Comparison of ENCODE assay signal across 8 cellular contexts in genomic region chr9:35489313-35490154, GRCh38. TPM values are rescaled to one million over a fixed set of nuclear protein-coding genes. Genes with fewer than 3 reads are reported as not detected.
DNase-seq lines count a peak whose midpoint lies in the region; ATAC-seq and TF ChIP-seq lines count a peak whose summit lies in the region.

TSS of gene RUSC2 (plus strand) at chr9:35490111. CDS start at chr9:35546522, 56,411 bp downstream.

- peak within 1 kb of the TSS; percentile 97 for H2AFZ ChIP-seq in neuron (ENCODE audit: low read depth, low read length)

- H3K27me3 ChIP-seq in neuron (ENCODE audit: insufficient read depth, low read length) = no peaks in the 10 kb centered on the region
- H3K27me3 ChIP-seq in tibial artery = no peaks in the 10 kb centered on the region

- peak; percentile 48 to 68 for TF ChIP-seq CTCF in tibial artery (IDR thresholded peaks at IDR 0.05)

- peaks cover 10% of the 10 kb centered on the region for H3K27me3 Mint-ChIP-seq in activated naive CD8-positive, alpha-beta T cell treated with anti-CD3 and anti-CD28 coated beads, Interleukin-2, amount 10 ng/mL, durations not matched to agents 7 days and 5 days

- H3K4me1 ChIP-seq in neuron (ENCODE audit: insufficient read depth, low read length) (no peaks in the 10 kb centered on the region), tibial artery (peaks cover 0 to 26% (median 13%) of the 10 kb centered on the region in 4 donors)

- no peaks in the 10 kb centered on the region for H3K36me3 Mint-ChIP-seq in activated naive CD8-positive, alpha-beta T cell treated with anti-CD3 and anti-CD28 coated beads, Interleukin-2, amount 10 ng/mL, durations not matched to agents 7 days and 5 days

- no peaks in the 10 kb centered on the region for H3K9me3 Mint-ChIP-seq in activated naive CD8-positive, alpha-beta T cell treated with anti-CD3 and anti-CD28 coated beads, Interleukin-2, amount 10 ng/mL, durations not matched to agents 7 days and 5 days

- peak within 1 kb of the TSS; percentile 96 to 99 for H3K27ac ChIP-seq in tibial artery

- H3K4me3 ChIP-seq in neuron (ENCODE audit: low read length) = peak within 1 kb of the TSS; percentile 59
- peak within 1 kb of the TSS; percentile 87 to 98 for H3K4me3 ChIP-seq in tibial artery

- peak within 1 kb of the TSS; percentile 89 for H3K4me3 Mint-ChIP-seq in activated naive CD8-positive, alpha-beta T cell treated with anti-CD3 and anti-CD28 coated beads, Interleukin-2, amount 10 ng/mL, durations not matched to agents 7 days and 5 days

- DNase-seq in GF-D8 (lab: John Stamatoyannopoulos, UW) (peak; percentile 82), LHCN-M2 (ENCODE audit: low read depth) (peak; percentile 87), RPMI7951 (ENCODE audit: low read depth) (peak; percentile 85), glomerular visceral epithelial cell (ENCODE audit: extremely low spot score) (peak; percentile 92), tibial artery (peak; percentile 81 to 93)
- DNase-seq in activated naive CD8-positive, alpha-beta T cell treated with anti-CD3 and anti-CD28 coated beads, Interleukin-2, amount 10 ng/mL, durations not matched to agents 7 days and 5 days = peak; percentile 73

- peak; percentile 72 for ATAC-seq in activated naive CD8-positive, alpha-beta T cell treated with anti-CD3 and anti-CD28 coated beads, Interleukin-2, amount 10 ng/mL, durations not matched to agents 7 days and 5 days (ENCODE audit: low read depth)
- no peak for ATAC-seq in GM18519 (IDR thresholded peaks at IDR 0.05; ENCODE audit: low FRiP score, unreplicated experiment)

- H3K36me3 ChIP-seq in neuron (ENCODE audit: insufficient read depth, low read length) (no peaks in the 10 kb centered on the region), tibial artery (no peaks in the 10 kb centered on the region)

- H3K4me1 Mint-ChIP-seq in activated naive CD8-positive, alpha-beta T cell treated with anti-CD3 and anti-CD28 coated beads, Interleukin-2, amount 10 ng/mL, durations not matched to agents 7 days and 5 days = peaks cover 23% of the 10 kb centered on the region

- peak within 1 kb of the TSS; percentile 69 for H3K27ac Mint-ChIP-seq in activated naive CD8-positive, alpha-beta T cell treated with anti-CD3 and anti-CD28 coated beads, Interleukin-2, amount 10 ng/mL, durations not matched to agents 7 days and 5 days

- intact Hi-C loops in tibial artery (cut with DNase I; ENCODE audit: low total_unique reads) = loop anchor here (1.0 kb wide), 1 partner anchor 65 kb away; no protein-coding TSS in a partner anchor

- no peaks in the 10 kb centered on the region for H3K9me3 ChIP-seq in neuron (ENCODE audit: low read length)
- no peaks in the 10 kb centered on the region for H3K9me3 ChIP-seq in tibial artery

- POLR2A ChIA-PET in activated naive CD8-positive, alpha-beta T cell treated with anti-CD3 and anti-CD28 coated beads, Interleukin-2, amount 10 ng/mL, durations not matched to agents 7 days and 5 days (lab: Charles Lee) = interaction anchor here (1.1 kb wide), 1 partner anchor 81 kb away, joined by 3 read pairs; no protein-coding TSS in a partner anchor

RNA-seq across cellular contexts. Expression of gene RUSC2, which starts in this region (rescaled TPM):
- 31.3 and 31.5 TPM in 2 replicates for total RNA-seq in LHCN-M2 (2014; rRNA removed)
- 32.8 TPM for polyA plus RNA-seq in LHCN-M2 (2012)
- 6.4 and 7.6 TPM in 2 replicates for total RNA-seq in RPMI7951 (2014; rRNA removed; shearing (Covaris generic))
- total RNA-seq in activated naive CD8-positive, alpha-beta T cell treated with anti-CD3 and anti-CD28 coated beads, Interleukin-2, amount 10 ng/mL, durations not matched to agents 7 days and 5 days = 1 to 10 TPM; 2.1 to 2.3 TPM
